In genomic region chr5:153965102-153965645, GRCh38 we compare ENCODE assay signal across 8 cellular contexts.
DNase-seq lines count a peak whose midpoint lies in the region; ATAC-seq, FAIRE-seq and TF ChIP-seq lines count a peak whose summit lies in the region.

No MANE protein-coding gene starts in this region.

- TF ChIP-seq EP300 in tibial nerve (IDR thresholded peaks at IDR 0.05): no peak

- FAIRE-seq in A204.1 (lab: Jason Lieb, UNC): peak; percentile 30

- H3K9me3 ChIP-seq in tibial nerve: no peaks in the 10 kb centered on the region

- H3K36me3 ChIP-seq in GM06990 (ENCODE audit: control insufficient read depth, insufficient read depth, low read length) (no peaks in the 10 kb centered on the region), tibial nerve (no peaks in the 10 kb centered on the region)

- 20 to 22% methylated on average over 7 of the region's 7 CpGs for WGBS in tibial nerve, 2 donors

- no peaks in the 10 kb centered on the region; the same call in 1 of the 2 replicates for H3K27me3 ChIP-seq in GM06990 (replicated peaks; ENCODE audit: control insufficient read depth, insufficient read depth, low read length)
- H3K27me3 ChIP-seq in tibial nerve: no peaks in the 10 kb centered on the region

- H3K4me1 ChIP-seq in tibial nerve: peaks cover 0 to 13% (median 0%) of the 10 kb centered on the region in 4 donors

- TF ChIP-seq CTCF in GM06990 (IDR thresholded peaks at IDR 0.05; ENCODE audit: insufficient read depth, low read length, poor library complexity, severe bottlenecking): peak; percentile 89
- peak; percentile 88 for TF ChIP-seq CTCF in VCaP (conservative IDR thresholded peaks at IDR 0.05)
- TF ChIP-seq CTCF in tibial nerve (IDR thresholded peaks at IDR 0.05): peak; percentile 70 to 88 (median 87)

- TF ChIP-seq POLR2A in tibial nerve (IDR thresholded peaks at IDR 0.05): no peak

- ATAC-seq in HG02678 (IDR thresholded peaks at IDR 0.05; ENCODE audit: unreplicated experiment): peak; percentile 84

- H3K27ac ChIP-seq in VCaP (no peak overlapping the region), tibial nerve (no peak overlapping the region)

- DNase-seq in GM06990 (ENCODE audit: extremely low read depth, insufficient read length) (no peak), NCI-H2029 treated with DMSO at 0.1 percent for 48 hours (lab: John Stamatoyannopoulos, UW) (peak; percentile 52), epidermal melanocyte (ENCODE audit: insufficient read length, low spot score) (peak; percentile 71), midbrain (lab: John Stamatoyannopoulos, UW) (peak; percentile 36), tibial nerve (ENCODE audit: low spot score in 2 of 2) (peak in 1 of 2 donors; percentile 47)

- no peak overlapping the region for H3K4me3 ChIP-seq in GM06990 (replicated peaks; ENCODE audit: low read depth, low read length)
- no peak overlapping the region for H3K4me3 ChIP-seq in tibial nerve
